In genomic region chr18:74841248-74841647, GRCh38 we compare ENCODE assay signal across 2 cellular contexts.
TF ChIP-seq lines count a peak whose summit lies in the region.

No MANE protein-coding gene starts in this region.

TF ChIP-seq in IMR-90, 13 proteins besides CTCF, POLR2A, EP300 and RAD21 (continued from another document):
- TF ChIP-seq ELK1 (IDR thresholded peaks at IDR 0.05; ENCODE audit: borderline replicate concordance, low read depth, low read length) (no peak), BHLHE40 (IDR thresholded peaks at IDR 0.05; ENCODE audit: low read depth, low read length) (no peak), FOS (IDR thresholded peaks at IDR 0.05; ENCODE audit: low read depth, low read length) (no peak), RFX5 (IDR thresholded peaks at IDR 0.05; ENCODE audit: low read depth, low read length) (no peak), USF2 (IDR thresholded peaks at IDR 0.05; ENCODE audit: low read depth, low read length) (no peak), CHD1 (IDR thresholded peaks at IDR 0.05; ENCODE audit: low read depth, low read length) (no peak)

TF ChIP-seq in WTC11, 78 proteins besides CTCF, POLR2A, EP300 and RAD21 (continued from another document):
- no peak for TF ChIP-seq ZNF532 (CRISPR knock-in tag; IDR thresholded peaks at IDR 0.05; ENCODE audit: borderline replicate concordance)
- no peak for TF ChIP-seq AFF4 (CRISPR knock-in tag; IDR thresholded peaks at IDR 0.05; ENCODE audit: borderline replicate concordance)
- TF ChIP-seq OVOL2 (CRISPR knock-in tag; IDR thresholded peaks at IDR 0.05; ENCODE audit: borderline replicate concordance): no peak
- no peak for TF ChIP-seq ESRRA (CRISPR knock-in tag; IDR thresholded peaks at IDR 0.05; ENCODE audit: borderline replicate concordance)
- TF ChIP-seq IRF2 (CRISPR knock-in tag; IDR thresholded peaks at IDR 0.05; ENCODE audit: borderline replicate concordance, low read depth): no peak
- TF ChIP-seq ATF6 (CRISPR knock-in tag; IDR thresholded peaks at IDR 0.05): no peak
